8 cellular contexts compared by ENCODE assay signal in the genomic region with DNA sequence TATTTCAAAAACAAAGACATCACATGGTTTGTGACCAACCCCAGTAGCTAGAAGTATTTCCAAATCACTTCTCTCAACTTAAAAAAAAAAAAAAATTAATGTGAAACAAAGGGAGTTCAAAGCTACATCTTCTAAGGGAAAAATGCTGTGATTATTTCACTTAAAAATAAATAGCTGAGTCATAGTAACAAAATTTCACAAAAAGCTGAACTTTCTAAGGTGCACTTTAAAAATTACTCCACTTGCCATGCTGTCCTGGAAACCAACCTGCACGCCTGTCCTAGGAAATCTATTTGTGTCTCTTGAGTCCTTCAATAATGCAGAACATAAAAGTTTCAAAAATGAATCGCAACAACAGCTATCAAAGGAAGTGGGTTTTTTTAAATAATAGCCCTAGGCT. TPM values are rescaled to one million over a fixed set of nuclear protein-coding genes. Genes with fewer than 3 reads are reported as not detected.
DNase-seq lines count a peak whose midpoint lies in the region; ATAC-seq and TF ChIP-seq lines count a peak whose summit lies in the region.

No MANE protein-coding gene starts in this region.

- H3K4me3 ChIP-seq in heart right ventricle (peak overlapping the region in 9 of 10 donors; percentile 91 to 100 (median 96)), brain microvascular endothelial cell (ENCODE audit: low read depth, low read length) (peak overlapping the region; percentile 90), vagina (peak overlapping the region; percentile 87 to 89)

- WGBS in heart right ventricle, 2 donors, result 30 to 43% methylated on average over 2 of the region's 2 CpGs

- peaks cover 23% of the 10 kb centered on the region for H3K4me1 Mint-ChIP-seq in mesothelial cell of epicardium

- H3K27me3 Mint-ChIP-seq in mesothelial cell of epicardium (ENCODE audit: low read depth), result no peaks in the 10 kb centered on the region

- ATAC-seq in heart right ventricle (no peak), Right ventricle myocardium inferior (no peak), GM21367 (IDR thresholded peaks at IDR 0.05; ENCODE audit: unreplicated experiment) (no peak)

- H3K27me3 ChIP-seq in heart right ventricle, result no peaks in the 10 kb centered on the region
- H3K27me3 ChIP-seq in brain microvascular endothelial cell (replicated peaks), result no peaks in the 10 kb centered on the region
- no peaks in the 10 kb centered on the region for H3K27me3 ChIP-seq in vagina

- no peak for DNase-seq in heart right ventricle
- DNase-seq in Right ventricle myocardium inferior (ENCODE audit: missing footprints), result no peak
- DNase-seq in brain microvascular endothelial cell, result no peak
- DNase-seq in mesothelial cell of epicardium (ENCODE audit: low spot score in 2 of 2, unreplicated experiment in 2 of 2), result no peak
- DNase-seq in vagina (ENCODE audit: extremely low spot score in 2 of 2), result no peak
- DNase-seq in NCI-H1436 treated with DMSO at 0.1 percent for 48 hours (lab: John Stamatoyannopoulos, UW), result no peak
- DNase-seq in NCI-H1694 treated with DMSO at 0.1 percent for 48 hours (lab: John Stamatoyannopoulos, UW), result no peak

- H3K36me3 Mint-ChIP-seq in mesothelial cell of epicardium, result no peaks in the 10 kb centered on the region

- no peaks in the 10 kb centered on the region for H3K9me3 ChIP-seq in heart right ventricle
- H3K9me3 ChIP-seq in vagina, result no peaks in the 10 kb centered on the region

- TF ChIP-seq CTCF in heart right ventricle (IDR thresholded peaks at IDR 0.05) (no peak), brain microvascular endothelial cell (IDR thresholded peaks at IDR 0.05; ENCODE audit: low read depth, low read length, missing control alignments) (no peak), mesothelial cell of epicardium (IDR thresholded peaks at IDR 0.05; ENCODE audit: unreplicated experiment) (no peak), vagina (IDR thresholded peaks at IDR 0.05) (no peak)

- H3K27ac ChIP-seq in heart right ventricle (peak overlapping the region in 8 of 10 donors; percentile 94 to 99 (median 98)), brain microvascular endothelial cell (peak overlapping the region; percentile 71), vagina (peak overlapping the region; percentile 99)

- peak overlapping the region; percentile 87 for H3K4me3 Mint-ChIP-seq in mesothelial cell of epicardium

- H3K9me3 Mint-ChIP-seq in mesothelial cell of epicardium, result no peaks in the 10 kb centered on the region

- H3K4me1 ChIP-seq in heart right ventricle (peaks cover 0 to 44% (median 31%) of the 10 kb centered on the region in 9 donors), vagina (peaks cover 46% of the 10 kb centered on the region)

- H3K36me3 ChIP-seq in heart right ventricle (no peaks in the 10 kb centered on the region), brain microvascular endothelial cell (replicated peaks) (no peaks in the 10 kb centered on the region), vagina (no peaks in the 10 kb centered on the region)

- no peak for TF ChIP-seq POLR2A in vagina (IDR thresholded peaks at IDR 0.05)

- intact Hi-C loops in heart right ventricle (cut with DNase I), result loop anchor here in 4 of 10 donors (2.0 to 10.0 kb wide), 6 partner anchors 16 to 766 kb away; a partner anchor contains a TSS
- intact Hi-C loops in Right ventricle myocardium inferior (cut with DNase I), result loop anchor here (5.0 kb wide), 1 partner anchor 84 kb away; no protein-coding TSS in a partner anchor
- intact Hi-C loops in vagina (cut with DNase I), result loop anchor here (10.0 kb wide), 1 partner anchor 166 kb away; a partner anchor contains a TSS

- in situ Hi-C loops in brain microvascular endothelial cell (cut with HindIII; ENCODE audit: low pct_ligation_motif_present, low sequenced_read_pairs), result no loop called here

- peak overlapping the region; percentile 96 for H3K27ac Mint-ChIP-seq in mesothelial cell of epicardium

RNA-seq across cellular contexts. Expression of a gene that starts 1.8 kb away (rescaled TPM):
- 10 to 100 TPM; 13.3 to 26.7 (median 15.8) TPM for total RNA-seq in heart right ventricle
- 1 to 10 TPM; 4.3 to 5.6 TPM for polyA plus RNA-seq in heart right ventricle
- 15.6 TPM for total RNA-seq in Right ventricle myocardium inferior
- 43.6 to 49.7 TPM (median 47.5 TPM) in 3 replicates for total RNA-seq in mesothelial cell of epicardium
- 59.4 TPM for total RNA-seq in vagina
